18 cellular contexts compared by ENCODE assay signal in genomic region chr17:39751016-39751543, GRCh38. TPM values are rescaled to one million over a fixed set of nuclear protein-coding genes. Genes with fewer than 3 reads are reported as not detected.
"Had no signal": no experiment of that assay in that cellular context is flagged by ENCODE, and none has a peak within 500 bp of the region (broad histone marks: within the 10 kb centered on the region; RNA-seq: fewer than 3 reads in every experiment).

No MANE protein-coding gene starts in this region.

- H3K27me3 ChIP-seq: breast epithelium, testis, uterus had no signal

- H3K4me3 Mint-ChIP-seq: activated CD8-positive, alpha-beta T cell treated with anti-CD3 and anti-CD28 coated beads, Interleukin-2, amount 10 ng/mL, durations not matched to agents 7 days and 5 days; activated naive CD8-positive, alpha-beta T cell treated with anti-CD3 and anti-CD28 coated beads, Interleukin-2, amount 10 ng/mL, durations not matched to agents 7 days and 5 days had no signal

- H3K9me3 Mint-ChIP-seq: activated naive CD8-positive, alpha-beta T cell treated with anti-CD3 and anti-CD28 coated beads, Interleukin-2, amount 10 ng/mL, durations not matched to agents 7 days and 5 days; activated T-helper 2 cell treated with anti-CD3 and anti-CD28 coated beads, Interferon-gamma antibody, Interleukin-2, Interleukin-4, amounts not matched to agents 10 μg/mL and 5 μg/mL and 100 μg/mL, durations not matched to agents 14 hours and 24 hours and 36 hours; mesothelial cell of epicardium had no signal

- H3K27ac ChIP-seq: testis, uterus had no signal

- H3K27ac Mint-ChIP-seq: activated CD8-positive, alpha-beta T cell treated with anti-CD3 and anti-CD28 coated beads, Interleukin-2, amount 10 ng/mL, durations not matched to agents 7 days and 5 days; activated naive CD8-positive, alpha-beta T cell treated with anti-CD3 and anti-CD28 coated beads, Interleukin-2, amount 10 ng/mL, durations not matched to agents 7 days and 5 days; progenitor cell of endocrine pancreas had no signal

- H3K4me3 ChIP-seq: breast epithelium, testis, uterus had no signal

- ATAC-seq: activated CD8-positive, alpha-beta T cell treated with anti-CD3 and anti-CD28 coated beads, Interleukin-2, amount 10 ng/mL, durations not matched to agents 7 days and 5 days; sciatic nerve had no signal

- DNase-seq: activated CD8-positive, alpha-beta T cell treated with anti-CD3 and anti-CD28 coated beads, Interleukin-2, amount 10 ng/mL, durations not matched to agents 7 days and 5 days; anterior cingulate cortex; hippocampal formation; kidney glomerular epithelial cell; stimulated activated CD4-positive, alpha-beta T cell treated with anti-CD3 and anti-CD28 coated beads, Interleukin-2, amount 100 ng/mL, for 24 hours; stimulated activated naive CD4-positive, alpha-beta T cell treated with Interleukin-2 at 50 U/mL for 16 hours; T-helper 9 cell; testis; uterus had no signal

- H3K36me3 ChIP-seq: breast epithelium, uterus had no signal

- H3K27me3 Mint-ChIP-seq: activated naive CD8-positive, alpha-beta T cell treated with anti-CD3 and anti-CD28 coated beads, Interleukin-2, amount 10 ng/mL, durations not matched to agents 7 days and 5 days had no signal

- H3K9me3 ChIP-seq: breast epithelium, testis, uterus had no signal

- H3K4me1 ChIP-seq: uterus had no signal

RNA-seq across cellular contexts. Expression of gene GRB7, which starts 13.3 kb away (rescaled TPM):
- total RNA-seq: chondrocyte, dermis microvascular lymphatic vessel endothelial cell, myocyte had no signal
